In genomic region chr2:207584952-207585351, GRCh38 we compare ENCODE assay signal across 22 cellular contexts.
"Had no signal": no experiment of that assay in that cellular context is flagged by ENCODE, and none has a peak within 500 bp of the region (broad histone marks: within the 10 kb centered on the region; RNA-seq: fewer than 3 reads in every experiment).

No MANE protein-coding gene starts in this region.

- H3K9me3 ChIP-seq: adrenal gland, ascending aorta, colonic mucosa, gastroesophageal sphincter, sigmoid colon, testis, vagina had no signal

- H3K27ac Mint-ChIP-seq: activated B cell treated with CpG ODN at 0.5 μM for 24 hours; activated CD4-positive, alpha-beta memory T cell treated with anti-CD3 and anti-CD28 coated beads for 36 hours; activated CD4-positive, alpha-beta T cell treated with anti-CD3 and anti-CD28 coated beads for 36 hours; endodermal cell; stimulated activated naive B cell treated with anti-CD40 and anti-IgM and Interleukin-4, amounts not matched to agents 10 μg/mL and 1 μg/mL and 100 μg/mL, for 72 hours; T-helper 1 cell treated with Interleukin-12 subunit alpha and Interleukin-12 subunit beta and Interleukin-4 antibody, amounts not matched to agents 30 μg/mL and 1 μg/mL, for 36 hours; type B pancreatic cell had no signal

- H3K9me3 Mint-ChIP-seq: activated CD4-positive, alpha-beta memory T cell treated with anti-CD3 and anti-CD28 coated beads for 36 hours; endodermal cell; type B pancreatic cell had no signal

- H3K4me1 ChIP-seq: adrenal gland, colonic mucosa, sigmoid colon, testis, vagina had no signal

- H3K4me1 Mint-ChIP-seq: endodermal cell had no signal

- H3K36me3 ChIP-seq: colonic mucosa had no signal

- H3K4me3 Mint-ChIP-seq: activated B cell treated with CpG ODN at 0.5 μM for 24 hours; activated CD4-positive, alpha-beta memory T cell treated with anti-CD3 and anti-CD28 coated beads for 36 hours; activated CD4-positive, alpha-beta T cell treated with anti-CD3 and anti-CD28 coated beads for 36 hours; endodermal cell; stimulated activated naive B cell treated with anti-CD40 and anti-IgM and Interleukin-4, amounts not matched to agents 10 μg/mL and 1 μg/mL and 100 μg/mL, for 72 hours; T-helper 1 cell treated with Interleukin-12 subunit alpha and Interleukin-12 subunit beta and Interleukin-4 antibody, amounts not matched to agents 30 μg/mL and 1 μg/mL, for 36 hours; type B pancreatic cell had no signal

- H3K27me3 ChIP-seq: adrenal gland, ascending aorta, brain microvascular endothelial cell, colonic mucosa, gastroesophageal sphincter, sigmoid colon, testis, vagina had no signal

- H3K4me3 ChIP-seq: adrenal gland, ascending aorta, colonic mucosa, gastroesophageal sphincter, lung, sigmoid colon, smooth muscle cell, testis, vagina had no signal

- DNase-seq: activated B cell treated with CpG ODN at 0.5 μM for 24 hours; activated CD4-positive, alpha-beta memory T cell treated with anti-CD3 and anti-CD28 coated beads for 36 hours; activated CD4-positive, alpha-beta T cell treated with anti-CD3 and anti-CD28 coated beads for 36 hours; adrenal gland; brain microvascular endothelial cell; colonic mucosa; endodermal cell; left colon; nucleus accumbens; sigmoid colon; stimulated activated CD4-positive, alpha-beta T cell treated with anti-CD3 and anti-CD28 coated beads, Interleukin-15, amount 100 ng/mL, for 24 hours; stimulated activated naive B cell treated with anti-CD40 and anti-IgM and Interleukin-4, amounts not matched to agents 10 μg/mL and 1 μg/mL and 100 μg/mL, for 72 hours; testis had no signal

- ATAC-seq: activated CD4-positive, alpha-beta T cell treated with anti-CD3 and anti-CD28 coated beads for 36 hours; activated naive CD4-positive, alpha-beta T cell treated with anti-CD3 and anti-CD28 coated beads, Interleukin-2, amount 50 U/mL, for 72 hours; gastroesophageal sphincter; left colon; stimulated activated naive B cell treated with anti-CD40 and anti-IgM and Interleukin-4, amounts not matched to agents 10 μg/mL and 1 μg/mL and 100 μg/mL, for 72 hours had no signal

- H3K27me3 Mint-ChIP-seq: activated B cell treated with CpG ODN at 0.5 μM for 24 hours; activated CD4-positive, alpha-beta memory T cell treated with anti-CD3 and anti-CD28 coated beads for 36 hours; activated CD4-positive, alpha-beta T cell treated with anti-CD3 and anti-CD28 coated beads for 36 hours; stimulated activated naive B cell treated with anti-CD40 and anti-IgM and Interleukin-4, amounts not matched to agents 10 μg/mL and 1 μg/mL and 100 μg/mL, for 72 hours; type B pancreatic cell had no signal

- H3K27ac ChIP-seq: adrenal gland, ascending aorta, brain microvascular endothelial cell, colonic mucosa, epithelial cell of prostate, gastroesophageal sphincter, sigmoid colon, testis, vagina had no signal
